Comparison of ENCODE assay signal across 1 cellular context in genomic region chr16:72066747-72067146, GRCh38.
TF ChIP-seq lines count a peak whose summit lies in the region.

No MANE protein-coding gene starts in this region.

TF ChIP-seq in endothelial cell of umbilical vein, 7 proteins besides CTCF, POLR2A, EP300 and RAD21:
- no peak for TF ChIP-seq JUN (IDR thresholded peaks at IDR 0.05; ENCODE audit: borderline replicate concordance, insufficient read depth, insufficient read length, low read depth)
- no peak for TF ChIP-seq FOS (IDR thresholded peaks at IDR 0.05; ENCODE audit: borderline replicate concordance, insufficient read depth, low read length)
- TF ChIP-seq MAX (IDR thresholded peaks at IDR 0.05; ENCODE audit: insufficient read depth, insufficient read length) = no peak
